ENCODE assay signal across 24 cellular contexts in the genomic region with DNA sequence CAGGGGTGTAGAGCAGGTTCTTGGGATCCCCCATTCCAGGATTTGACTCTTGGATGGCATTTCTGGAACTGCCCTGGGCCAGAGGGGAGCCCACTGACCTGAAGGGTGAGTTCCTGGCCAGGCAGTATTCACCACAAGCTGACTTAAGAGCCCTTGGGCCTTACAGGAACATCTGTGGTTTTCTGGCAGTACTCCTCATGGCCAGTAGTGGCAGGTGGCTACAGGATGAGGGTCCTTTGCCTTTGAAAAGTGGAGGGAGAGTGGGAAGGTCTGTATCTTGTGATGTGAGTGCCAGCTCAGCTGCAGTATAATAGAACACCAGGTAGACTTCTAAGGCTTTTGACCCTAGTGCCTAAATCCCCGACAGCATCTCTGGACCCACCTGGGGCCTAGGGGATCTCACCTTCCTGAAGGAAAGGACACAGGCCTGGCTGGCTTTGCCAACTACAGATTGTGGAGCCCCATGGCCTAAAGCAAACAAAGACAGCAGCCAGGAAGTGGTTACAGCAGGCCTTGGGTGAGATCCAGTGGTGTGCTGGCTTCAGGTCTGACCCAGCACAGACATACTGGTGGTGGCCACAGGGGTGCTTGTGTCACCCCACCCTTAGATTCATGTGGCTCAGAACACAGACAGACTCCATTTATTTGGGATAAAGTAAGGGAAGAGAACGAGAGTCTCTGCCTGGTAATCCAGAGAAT. TPM values are rescaled to one million over a fixed set of nuclear protein-coding genes. Genes with fewer than 3 reads are reported as not detected.
DNase-seq lines count a peak whose midpoint lies in the region; ATAC-seq lines count a peak whose summit lies in the region.
"Had no signal": no experiment of that assay in that cellular context is flagged by ENCODE, and none has a peak within 500 bp of the region (broad histone marks: within the 10 kb centered on the region; RNA-seq: fewer than 3 reads in every experiment).

No MANE protein-coding gene starts in this region.

- no peak for ATAC-seq in HG02642 (IDR thresholded peaks at IDR 0.05; ENCODE audit: poor library complexity, unreplicated experiment)
- no peak for ATAC-seq in HG02973 (IDR thresholded peaks at IDR 0.05; ENCODE audit: unreplicated experiment)
- ATAC-seq: GM12878, SK-N-SH treated with all-trans-retinoic acid at 6 μM for 48 hours had no signal

- DNase-seq in NCI-H2196 (lab: John Stamatoyannopoulos, UW; ENCODE audit: unreplicated experiment) (peak; percentile 10), NCI-H2196 treated with DMSO at 0.1 percent for 48 hours (lab: John Stamatoyannopoulos, UW; ENCODE audit: unreplicated experiment) (no peak), HT1080 (ENCODE audit: low read depth) (peak; percentile 42), NCI-H69 (lab: John Stamatoyannopoulos, UW) (peak; percentile 33), myocyte (ENCODE audit: low read depth) (peak; percentile 3), AG08395 (ENCODE audit: low spot score) (no peak)
- DNase-seq: 8988T; AML-193; C1 segment of cervical spinal cord; Calu3; CD8-positive, alpha-beta memory T cell; HCEC 1CT; NCI-H1105; NCI-H146; NCI-H2171 treated with DMSO at 0.1 percent for 48 hours; NCI-H446 treated with DMSO at 0.1 percent for 48 hours; NCI-H774; Peyer's patch had no signal

RNA-seq across cellular contexts. Expression of a gene that starts 9.0 kb away (rescaled TPM):
- total RNA-seq in HT1080 (2014; rRNA removed; shearing (Covaris generic)), result not detected in 2 replicates
- not detected in 2 replicates for polyA plus RNA-seq in HT1080 (2015; cell fraction: cytosol; rRNA removed)
- not detected in 2 replicates for polyA plus RNA-seq in HT1080 (2015; cell fraction: nucleus; rRNA removed)
- total RNA-seq in myocyte, result not detected in 2 replicates
- polyA plus RNA-seq in myocyte (2012), result not detected
- total RNA-seq: Calu3; CD8-positive, alpha-beta memory T cell; GM12878; LHCN-M2; OCI-LY7; Peyer's patch had no signal
- polyA plus RNA-seq: CD8-positive, alpha-beta memory T cell; GM12878 had no signal

RNA-seq across cellular contexts. Expression of a gene that starts 18.9 kb away (rescaled TPM):
- total RNA-seq in HT1080 (2014; rRNA removed; shearing (Covaris generic)), result not detected in 2 replicates
- polyA plus RNA-seq in HT1080 (2015; cell fraction: cytosol; rRNA removed), result not detected in 2 replicates
- not detected in 2 replicates for polyA plus RNA-seq in HT1080 (2015; cell fraction: nucleus; rRNA removed)
- not detected in 2 replicates for total RNA-seq in myocyte
- not detected for polyA plus RNA-seq in myocyte (2012)
- total RNA-seq: Calu3; CD8-positive, alpha-beta memory T cell; GM12878; LHCN-M2; OCI-LY7; Peyer's patch had no signal
- polyA plus RNA-seq: CD8-positive, alpha-beta memory T cell; GM12878 had no signal

RNA-seq across cellular contexts. Expression of a gene that starts 35.8 kb away (rescaled TPM):
- not detected in 2 replicates for total RNA-seq in HT1080 (2014; rRNA removed; shearing (Covaris generic))
- polyA plus RNA-seq in HT1080 (2015; cell fraction: cytosol; rRNA removed), result not detected in 2 replicates
- polyA plus RNA-seq in HT1080 (2015; cell fraction: nucleus; rRNA removed), result not detected in 2 replicates
- total RNA-seq in myocyte, result not detected in 2 replicates
- not detected for polyA plus RNA-seq in myocyte (2012)
- total RNA-seq: Calu3; CD8-positive, alpha-beta memory T cell; GM12878; LHCN-M2; OCI-LY7; Peyer's patch had no signal
- polyA plus RNA-seq: CD8-positive, alpha-beta memory T cell; GM12878 had no signal

RNA-seq across cellular contexts. Expression of a gene that starts 41.7 kb away (rescaled TPM):
- not detected in 2 replicates for total RNA-seq in HT1080 (2014; rRNA removed; shearing (Covaris generic))
- not detected in 2 replicates for polyA plus RNA-seq in HT1080 (2015; cell fraction: cytosol; rRNA removed)
- not detected in 2 replicates for polyA plus RNA-seq in HT1080 (2015; cell fraction: nucleus; rRNA removed)
- total RNA-seq in myocyte, result not detected in 2 replicates
- polyA plus RNA-seq in myocyte (2012), result not detected
- total RNA-seq: Calu3; CD8-positive, alpha-beta memory T cell; GM12878; LHCN-M2; OCI-LY7; Peyer's patch had no signal
- polyA plus RNA-seq: CD8-positive, alpha-beta memory T cell; GM12878 had no signal

Comparison
In these comparisons a context has a peak if more than half of its experiments do, and no peak if none do; other contexts are left out.
1. DNase-seq: peak in NCI-H2196 (single experiment), HT1080 (single experiment), NCI-H69 (single experiment) and myocyte (single experiment); none in NCI-H2196 treated with DMSO at 0.1 percent for 48 hours (single experiment) and AG08395 (single experiment).